In genomic region chr9:34124923-34125322, GRCh38 we compare ENCODE assay signal across 8 cellular contexts. TPM values are rescaled to one million over a fixed set of nuclear protein-coding genes. Genes with fewer than 3 reads are reported as not detected.
DNase-seq lines count a peak whose midpoint lies in the region; ATAC-seq and TF ChIP-seq lines count a peak whose summit lies in the region.

No MANE protein-coding gene starts in this region.

- H3K27ac ChIP-seq in left ventricle myocardium inferior (replicated peaks) (no peak overlapping the region), right lobe of liver (no peak overlapping the region), urinary bladder (ENCODE audit: low read depth) (no peak overlapping the region)

- 32% methylated on average over 5 of the region's 6 CpGs for WGBS in right lobe of liver (ENCODE audit: insufficient coverage, low coverage, low lambda C conversion rate, missing lambda C conversion rate)
- 42% methylated on average over 6 of the region's 6 CpGs for WGBS in urinary bladder

- ATAC-seq in Right ventricle myocardium inferior (no peak), right lobe of liver (no peak), HG02938 (IDR thresholded peaks at IDR 0.05; ENCODE audit: unreplicated experiment) (no peak)
- no peak for ATAC-seq in activated naive CD8-positive, alpha-beta T cell treated with anti-CD3 and anti-CD28 coated beads, Interleukin-2, amount 10 ng/mL, durations not matched to agents 7 days and 5 days (ENCODE audit: low read depth)

- POLR2A ChIA-PET in activated naive CD8-positive, alpha-beta T cell treated with anti-CD3 and anti-CD28 coated beads, Interleukin-2, amount 10 ng/mL, durations not matched to agents 7 days and 5 days (lab: Charles Lee) = interaction anchor here (0.9 to 2.5 kb wide), 3 partner anchors 33 to 54 kb away, joined by 3 to 16 read pairs (median 6); partner anchors contain the start of gene UBAP1

- H3K4me1 ChIP-seq in left ventricle myocardium inferior (peaks cover 72% of the 10 kb centered on the region), right lobe of liver (peaks cover 0 to 22% (median 10%) of the 10 kb centered on the region in 4 donors), urinary bladder (ENCODE audit: insufficient read depth) (peaks cover 1% of the 10 kb centered on the region)

- no peak for DNase-seq in left ventricle myocardium inferior
- DNase-seq in Right ventricle myocardium inferior (ENCODE audit: missing footprints) = no peak
- no peak for DNase-seq in activated naive CD8-positive, alpha-beta T cell treated with anti-CD3 and anti-CD28 coated beads, Interleukin-2, amount 10 ng/mL, durations not matched to agents 7 days and 5 days
- no peak for DNase-seq in right lobe of liver
- DNase-seq in NCI-H1436 (lab: John Stamatoyannopoulos, UW) = no peak
- no peak for DNase-seq in NCI-H69 (lab: John Stamatoyannopoulos, UW)

- H3K4me3 ChIP-seq in left ventricle myocardium inferior = peak overlapping the region; percentile 86
- peak overlapping the region in 2 of 3 donors; percentile 84 to 92 for H3K4me3 ChIP-seq in right lobe of liver
- H3K4me3 ChIP-seq in urinary bladder (ENCODE audit: low read depth, low read length) = peak overlapping the region; percentile 73

- peak overlapping the region; percentile 95 for H3K27ac Mint-ChIP-seq in activated naive CD8-positive, alpha-beta T cell treated with anti-CD3 and anti-CD28 coated beads, Interleukin-2, amount 10 ng/mL, durations not matched to agents 7 days and 5 days

- no peaks in the 10 kb centered on the region for H3K9me3 Mint-ChIP-seq in activated naive CD8-positive, alpha-beta T cell treated with anti-CD3 and anti-CD28 coated beads, Interleukin-2, amount 10 ng/mL, durations not matched to agents 7 days and 5 days

- no peak for TF ChIP-seq CTCF in left ventricle myocardium inferior (IDR thresholded peaks at IDR 0.05; ENCODE audit: borderline replicate concordance)
- no peak for TF ChIP-seq CTCF in right lobe of liver (IDR thresholded peaks at IDR 0.05)

- peak overlapping the region; percentile 99 for H3K4me3 Mint-ChIP-seq in activated naive CD8-positive, alpha-beta T cell treated with anti-CD3 and anti-CD28 coated beads, Interleukin-2, amount 10 ng/mL, durations not matched to agents 7 days and 5 days

- intact Hi-C loops in left ventricle myocardium inferior (cut with micrococcal nuclease) (loop anchor here (10.0 kb wide), 1 partner anchor 130 kb away; no protein-coding TSS in a partner anchor), Right ventricle myocardium inferior (cut with DNase I) (loop anchor here (5.0 to 10.0 kb wide), 3 partner anchors 73 to 490 kb away; partner anchors contain the start of gene RPP25L), right lobe of liver (cut with DNase I) (no loop called here)

- H3K9me3 ChIP-seq in left ventricle myocardium inferior (replicated peaks) = no peaks in the 10 kb centered on the region
- no peaks in the 10 kb centered on the region for H3K9me3 ChIP-seq in right lobe of liver

- TF ChIP-seq POLR2A in right lobe of liver (IDR thresholded peaks at IDR 0.05) = no peak

- H3K27me3 Mint-ChIP-seq in activated naive CD8-positive, alpha-beta T cell treated with anti-CD3 and anti-CD28 coated beads, Interleukin-2, amount 10 ng/mL, durations not matched to agents 7 days and 5 days = no peaks in the 10 kb centered on the region

- H3K36me3 Mint-ChIP-seq in activated naive CD8-positive, alpha-beta T cell treated with anti-CD3 and anti-CD28 coated beads, Interleukin-2, amount 10 ng/mL, durations not matched to agents 7 days and 5 days = peaks cover 36% of the 10 kb centered on the region

- H3K27me3 ChIP-seq in left ventricle myocardium inferior (ENCODE audit: low read depth) (no peaks in the 10 kb centered on the region), right lobe of liver (no peaks in the 10 kb centered on the region)

- peaks cover 37% of the 10 kb centered on the region for H3K4me1 Mint-ChIP-seq in activated naive CD8-positive, alpha-beta T cell treated with anti-CD3 and anti-CD28 coated beads, Interleukin-2, amount 10 ng/mL, durations not matched to agents 7 days and 5 days

- peaks cover 25% of the 10 kb centered on the region for H3K36me3 ChIP-seq in left ventricle myocardium inferior
- H3K36me3 ChIP-seq in right lobe of liver = peaks cover 0 to 7% (median under 1%) of the 10 kb centered on the region in 4 donors
- H3K36me3 ChIP-seq in urinary bladder (ENCODE audit: insufficient read depth) = no peaks in the 10 kb centered on the region

RNA-seq across cellular contexts. Expression of gene DCAF12, which starts 1.6 kb away (rescaled TPM):
- total RNA-seq in left ventricle myocardium inferior (16.4 TPM), Right ventricle myocardium inferior (17.6 TPM), right lobe of liver (10 to 100 TPM; 14.9 to 21.0 (median 17.5) TPM), urinary bladder (23.8 TPM)
- total RNA-seq in activated naive CD8-positive, alpha-beta T cell treated with anti-CD3 and anti-CD28 coated beads, Interleukin-2, amount 10 ng/mL, durations not matched to agents 7 days and 5 days = 10 to 100 TPM; 35.8 to 41.6 TPM
- polyA plus RNA-seq in urinary bladder = 18.4 TPM

RNA-seq across cellular contexts. Expression of gene UBAP1, which starts 53.9 kb away (rescaled TPM):
- total RNA-seq in left ventricle myocardium inferior = 37.6 TPM
- total RNA-seq in Right ventricle myocardium inferior = 48.9 TPM
- total RNA-seq in activated naive CD8-positive, alpha-beta T cell treated with anti-CD3 and anti-CD28 coated beads, Interleukin-2, amount 10 ng/mL, durations not matched to agents 7 days and 5 days = 10 to 100 TPM; 36.3 to 36.5 TPM
- 10 to 100 TPM; 24.3 to 38.1 (median 29.7) TPM for total RNA-seq in right lobe of liver
- total RNA-seq in urinary bladder = 21.6 TPM
- 54.1 TPM for polyA plus RNA-seq in urinary bladder

Comparison
In these comparisons a context has a peak if more than half of its experiments do, and no peak if none do; other contexts are left out.
1. intact Hi-C loops: an anchor here in left ventricle myocardium inferior (10.0 kb wide) and Right ventricle myocardium inferior (5.0 to 10.0 kb wide); none called in right lobe of liver.